ENCODE assay signal across 14 cellular contexts in genomic region chr2:212646698-212647097, GRCh38.
A peak's percentile ranks its signal among the peaks of the same experiment; 100 is the strongest.
DNase-seq lines count a peak whose midpoint lies in the region; ATAC-seq, FAIRE-seq and TF ChIP-seq lines count a peak whose summit lies in the region.
"Had no signal": no experiment of that assay in that cellular context is flagged by ENCODE, and none has a peak within 500 bp of the region (broad histone marks: within the 10 kb centered on the region; RNA-seq: fewer than 3 reads in every experiment).

No MANE protein-coding gene starts in this region.

- H3K9me3 Mint-ChIP-seq in endothelial cell (ENCODE audit: unreplicated experiment): no peaks in the 10 kb centered on the region
- H3K9me3 Mint-ChIP-seq: activated T-helper 17 cell treated with anti-CD3 and anti-CD28 coated beads, Interleukin-2, amount 50 U/mL, for 72 hours had no signal

- BruUV-seq in A673 (replicated peaks; lab: Mats Ljungman, UMichigan): no TSS peak

- H3K4me3 Mint-ChIP-seq in endothelial cell (ENCODE audit: unreplicated experiment): no peak overlapping the region
- H3K4me3 Mint-ChIP-seq: activated T-helper 17 cell treated with anti-CD3 and anti-CD28 coated beads, Interleukin-2, amount 50 U/mL, for 72 hours; B cell had no signal

- CTCF ChIA-PET in A673 (lab: Charles Lee): interaction anchor here (0.5 kb wide), 1 partner anchor 1372 kb away, joined by 3 read pairs; no protein-coding TSS in a partner anchor

- H3K9me3 ChIP-seq in A673 (ENCODE audit: low read depth, low read length, poor library complexity, severe bottlenecking) (no peaks in the 10 kb centered on the region), adipocyte (ENCODE audit: control insufficient read depth, low read length) (no peaks in the 10 kb centered on the region)
- H3K9me3 ChIP-seq: prostate gland, SJSA1 had no signal

- H3K4me3 ChIP-seq in A673 (ENCODE audit: low read depth, low read length, poor library complexity, severe bottlenecking) (no peak overlapping the region), adipocyte (ENCODE audit: low read length) (peak overlapping the region; percentile 49)
- H3K4me3 ChIP-seq: prostate gland, SJSA1 had no signal

- no peaks in the 10 kb centered on the region for H3K27me3 Mint-ChIP-seq in endothelial cell (ENCODE audit: unreplicated experiment)
- H3K27me3 Mint-ChIP-seq: activated T-helper 17 cell treated with anti-CD3 and anti-CD28 coated beads, Interleukin-2, amount 50 U/mL, for 72 hours had no signal

- no peaks in the 10 kb centered on the region for H3K4me1 Mint-ChIP-seq in endothelial cell (ENCODE audit: unreplicated experiment)
- H3K4me1 Mint-ChIP-seq: activated T-helper 17 cell treated with anti-CD3 and anti-CD28 coated beads, Interleukin-2, amount 50 U/mL, for 72 hours; B cell had no signal

- intact Hi-C loops in A673 (cut with micrococcal nuclease; ENCODE audit: unreplicated experiment): no loop called here
- intact Hi-C loops in sciatic nerve (cut with DNase I): no loop called here

- H3K36me3 Mint-ChIP-seq in endothelial cell (ENCODE audit: low read depth, unreplicated experiment): no peaks in the 10 kb centered on the region

- H3K36me3 ChIP-seq in A673 (ENCODE audit: insufficient read depth, low read length, poor library complexity, severe bottlenecking): no peaks in the 10 kb centered on the region
- no peaks in the 10 kb centered on the region for H3K36me3 ChIP-seq in adipocyte (ENCODE audit: control insufficient read depth, insufficient read depth, low read length, severe bottlenecking)
- H3K36me3 ChIP-seq: prostate gland, SJSA1 had no signal

- POLR2A ChIA-PET in A673 (lab: Charles Lee; ENCODE audit: low non-redundant PET): no interaction called here

- no peak for TF ChIP-seq POLR2A in H54 (IDR thresholded peaks at IDR 0.05; ENCODE audit: low read depth, low read length)

- H3K27me3 ChIP-seq in A673 (replicated peaks; ENCODE audit: insufficient read depth, low read depth, low read length, poor library complexity): no peaks in the 10 kb centered on the region
- H3K27me3 ChIP-seq in adipocyte (replicated peaks; ENCODE audit: control insufficient read depth, insufficient read depth, low read length): no peaks in the 10 kb centered on the region
- no peaks in the 10 kb centered on the region for H3K27me3 ChIP-seq in foreskin keratinocyte
- H3K27me3 ChIP-seq: SJSA1 had no signal

- DNase-seq in A673 (ENCODE audit: low spot score) (peak; percentile 11), H54 (ENCODE audit: insufficient read length, low spot score) (peak; percentile 13), adipocyte (ENCODE audit: low read depth) (peak; percentile 67), foreskin keratinocyte (peak; percentile 71 to 84), foreskin melanocyte (no peak), sciatic nerve (ENCODE audit: low spot score) (no peak), endothelial cell (ENCODE audit: low spot score) (no peak)
- no peak for DNase-seq in activated CD4-positive, alpha-beta T cell treated with anti-CD3 and anti-CD28 coated beads for 4 hours
- DNase-seq: activated CD4-positive, CD25-positive, alpha-beta regulatory T cell; NCI-H510A treated with DMSO at 0.1 percent for 48 hours had no signal

- no peak overlapping the region for H3K9ac ChIP-seq in adipocyte (ENCODE audit: low read length)

- no peak overlapping the region for H3K27ac Mint-ChIP-seq in endothelial cell (ENCODE audit: unreplicated experiment)
- H3K27ac Mint-ChIP-seq: activated T-helper 17 cell treated with anti-CD3 and anti-CD28 coated beads, Interleukin-2, amount 50 U/mL, for 72 hours; B cell had no signal

- peak; percentile 98 for FAIRE-seq in H54 (lab: Jason Lieb, UNC)

- H3K4me1 ChIP-seq in A673 (ENCODE audit: insufficient read depth, low read length, poor library complexity, severe bottlenecking) (no peaks in the 10 kb centered on the region), adipocyte (ENCODE audit: control insufficient read depth, insufficient read depth, low read length) (peaks cover 30% of the 10 kb centered on the region), foreskin keratinocyte (peaks cover 9% of the 10 kb centered on the region)
- H3K4me1 ChIP-seq: prostate gland, SJSA1 had no signal

- ATAC-seq in foreskin keratinocyte (peak; percentile 100), sciatic nerve (no peak)
- ATAC-seq: activated T-helper 17 cell treated with anti-CD3 and anti-CD28 coated beads, Interleukin-2, amount 50 U/mL, for 72 hours had no signal

- H3K27ac ChIP-seq in A673 (ENCODE audit: low read depth, low read length, poor library complexity, severe bottlenecking) (no peak overlapping the region), foreskin keratinocyte (peak overlapping the region; percentile 32)
- H3K27ac ChIP-seq: prostate gland, SJSA1 had no signal

- TF ChIP-seq CTCF in A673 (conservative IDR thresholded peaks at IDR 0.05; ENCODE audit: low read depth, low read length): no peak
- no peak for TF ChIP-seq CTCF in foreskin keratinocyte (conservative IDR thresholded peaks at IDR 0.05)
- TF ChIP-seq CTCF in endothelial cell (IDR thresholded peaks at IDR 0.05; ENCODE audit: unreplicated experiment): no peak

Comparison
In these comparisons a context has a peak if more than half of its experiments do, and no peak if none do; other contexts are left out.
1. DNase-seq: peak in A673 (single experiment), H54 (single experiment), adipocyte (single experiment) and foreskin keratinocyte (2 of 2); none in foreskin melanocyte (single experiment), activated CD4-positive, alpha-beta T cell treated with anti-CD3 and anti-CD28 coated beads for 4 hours (0 of 2), sciatic nerve (single experiment) and endothelial cell (single experiment).